In genomic region chr17:5563451-5563850, GRCh38 we compare ENCODE assay signal across 1 cellular context.
TF ChIP-seq lines count a peak whose summit lies in the region.

No MANE protein-coding gene starts in this region.

TF ChIP-seq in IMR-90, 13 proteins besides CTCF, POLR2A, EP300 and RAD21 (continued from another document):
- TF ChIP-seq USF2 (IDR thresholded peaks at IDR 0.05; ENCODE audit: low read depth, low read length) = no peak
- TF ChIP-seq MAFK (IDR thresholded peaks at IDR 0.05; ENCODE audit: low read depth, low read length) = no peak
- TF ChIP-seq MXI1 (IDR thresholded peaks at IDR 0.05; ENCODE audit: borderline replicate concordance, low read depth, low read length) = no peak
- TF ChIP-seq MAZ (IDR thresholded peaks at IDR 0.05; ENCODE audit: borderline replicate concordance, low read depth, low read length) = no peak
- TF ChIP-seq RCOR1 (IDR thresholded peaks at IDR 0.05; ENCODE audit: insufficient replicate concordance, low read length) = no peak
- no peak for TF ChIP-seq RFX5 (IDR thresholded peaks at IDR 0.05; ENCODE audit: low read depth, low read length)
- no peak for TF ChIP-seq ELK1 (IDR thresholded peaks at IDR 0.05; ENCODE audit: borderline replicate concordance, low read depth, low read length)
